8 cellular contexts compared by ENCODE assay signal in the genomic region with DNA sequence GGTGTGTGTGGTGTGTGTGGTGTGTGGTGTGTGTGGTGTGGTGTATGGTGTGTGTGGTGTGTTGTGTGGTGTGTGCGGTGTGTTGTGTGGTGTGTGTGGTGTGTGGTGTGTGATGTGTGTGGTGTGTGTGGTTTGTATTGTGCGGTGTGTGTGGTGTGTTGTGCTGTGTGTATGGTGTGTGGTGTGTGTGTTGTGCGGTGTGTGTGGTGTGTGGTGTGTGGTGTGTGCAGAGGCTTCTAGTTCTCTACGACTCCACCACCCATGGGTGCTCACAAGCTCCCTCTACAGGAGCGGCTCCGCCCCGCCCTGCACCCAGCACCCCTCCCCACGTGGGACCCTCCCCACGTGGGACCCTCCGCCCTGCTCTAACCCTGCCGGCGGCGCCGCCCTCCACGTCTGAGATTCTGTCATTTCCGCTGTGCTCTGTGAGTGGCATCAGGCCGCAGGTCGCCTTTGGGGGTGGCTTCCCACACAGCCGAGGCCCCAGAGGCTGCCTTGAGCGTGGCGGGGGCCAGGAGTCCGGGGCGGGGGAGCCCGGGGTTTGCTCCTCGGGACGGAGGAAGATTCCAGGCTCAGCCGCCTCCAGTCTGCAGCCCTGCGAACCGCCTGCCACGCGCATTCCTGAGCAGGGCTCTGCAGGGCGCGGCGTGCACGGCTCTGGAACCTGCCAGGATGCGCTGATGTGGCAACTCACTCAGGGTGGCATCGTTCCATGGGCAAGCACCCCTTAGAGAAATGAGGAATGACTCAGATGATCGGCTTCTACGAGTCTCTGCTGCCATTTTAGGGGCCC.
DNase-seq lines count a peak whose midpoint lies in the region; ATAC-seq and TF ChIP-seq lines count a peak whose summit lies in the region.

No MANE protein-coding gene starts in this region.

- ATAC-seq in HG03378 (IDR thresholded peaks at IDR 0.05; ENCODE audit: unreplicated experiment) (no peak), GM18505 (IDR thresholded peaks at IDR 0.05; ENCODE audit: unreplicated experiment) (no peak)

- DNase-seq in HL-60 (ENCODE audit: low read depth in 1 of 2, low spot score in 1 of 2) (peak; percentile 61 to 87), glomerular visceral epithelial cell (ENCODE audit: extremely low spot score) (peak; percentile 21), retina (no peak), anterior cingulate cortex (lab: John Stamatoyannopoulos, UW) (no peak)
- DNase-seq in activated CD4-positive, alpha-beta T cell treated with anti-CD3 and anti-CD28 coated beads, Interleukin-2, amount 50 U/mL, for 1 hour = peak; percentile 49

- no peaks in the 10 kb centered on the region for H3K27me3 ChIP-seq in HL-60 (ENCODE audit: insufficient read depth, poor library complexity, severe bottlenecking)

- H3K4me3 ChIP-seq in HL-60 (replicated peaks; ENCODE audit: insufficient read depth, low read length) = peak overlapping the region; percentile 13

- no peak for TF ChIP-seq POLR2A in GM18505 (IDR thresholded peaks at IDR 0.05; ENCODE audit: borderline replicate concordance, extremely low read depth, insufficient read depth, insufficient read length)

- peak; percentile 43 for TF ChIP-seq CTCF in 22Rv1 (IDR thresholded peaks at IDR 0.05)
- peak; percentile 43 for TF ChIP-seq CTCF in HL-60 (IDR thresholded peaks at IDR 0.05; ENCODE audit: insufficient read depth, low read length)

- H3K27ac ChIP-seq in 22Rv1 (no peak overlapping the region), HL-60 (replicated peaks) (peak overlapping the region; percentile 97)

Comparison
In these comparisons a context has a peak if more than half of its experiments do, and no peak if none do; other contexts are left out.
1. DNase-seq: peak in HL-60 (2 of 2), activated CD4-positive, alpha-beta T cell treated with anti-CD3 and anti-CD28 coated beads, Interleukin-2, amount 50 U/mL, for 1 hour (single experiment) and glomerular visceral epithelial cell (single experiment); none in retina (single experiment) and anterior cingulate cortex (0 of 58).